ENCODE assay signal across 9 cellular contexts in genomic region chr2:187553908-187554703, GRCh38. TPM values are rescaled to one million over a fixed set of nuclear protein-coding genes. Genes with fewer than 3 reads are reported as not detected.
A peak's percentile ranks its signal among the peaks of the same experiment; 100 is the strongest.
DNase-seq lines count a peak whose midpoint lies in the region; ATAC-seq, FAIRE-seq and TF ChIP-seq lines count a peak whose summit lies in the region.
"Had no signal": no experiment of that assay in that cellular context is flagged by ENCODE, and none has a peak within 500 bp of the region (broad histone marks: within the 10 kb centered on the region; RNA-seq: fewer than 3 reads in every experiment).

Gene TFPI, minus strand, starts transcription at chr2:187554435. Its CDS starts 50,667 bp downstream, at chr2:187503768.

- H2AFZ ChIP-seq in GM23248 (peak within 1 kb of the TSS; percentile 90), SK-N-SH (ENCODE audit: low read depth) (peak within 1 kb of the TSS; percentile 56)

- peak within 1 kb of the TSS; percentile 93 for H3K27ac Mint-ChIP-seq in neural crest cell (ENCODE audit: unreplicated experiment)

- no peaks in the 10 kb centered on the region for H3K9me3 Mint-ChIP-seq in neural crest cell

- no peak for TF ChIP-seq RAD21 in SK-N-SH (IDR thresholded peaks at IDR 0.05; ENCODE audit: low read length)

- H3F3A ChIP-seq in GM23248 (ENCODE audit: insufficient read depth): peaks cover 16% of the 10 kb centered on the region
- no peaks in the 10 kb centered on the region for H3F3A ChIP-seq in SK-N-SH (replicated peaks; ENCODE audit: insufficient read depth)

- no peak for ATAC-seq in HG02588 (IDR thresholded peaks at IDR 0.05; ENCODE audit: unreplicated experiment)
- no peak for ATAC-seq in GM21737 (IDR thresholded peaks at IDR 0.05; ENCODE audit: unreplicated experiment)
- no peak for ATAC-seq in GM21528 (IDR thresholded peaks at IDR 0.05; ENCODE audit: low FRiP score, unreplicated experiment)

- no peak for FAIRE-seq in D721Med (lab: Jason Lieb, UNC)

- H3K4me1 ChIP-seq in GM23248 (ENCODE audit: insufficient read depth) (peaks cover 25% of the 10 kb centered on the region; the same call in 1 of the 2 replicates), SK-N-SH (ENCODE audit: control insufficient read depth in 1 of 2, insufficient read depth in 2 of 2, low read depth in 1 of 2, low read length in 1 of 2) (peaks cover 0 to 3% of the 10 kb centered on the region in 2 experiments; a peak in 2 of 4 replicates)

- H3K27ac ChIP-seq in GM23248: peak within 1 kb of the TSS; percentile 83
- H3K27ac ChIP-seq in SK-N-SH (ENCODE audit: low read depth in 2 of 2, low read length in 1 of 2): peak within 1 kb of the TSS in 1 of 2 experiments; percentile 69; a peak in 2 of 4 replicates

- no peaks in the 10 kb centered on the region for H4K20me1 ChIP-seq in GM23248 (ENCODE audit: insufficient read depth)
- no peaks in the 10 kb centered on the region for H4K20me1 ChIP-seq in SK-N-SH (ENCODE audit: insufficient read depth)

- peak within 1 kb of the TSS; percentile 85 for H3K4me2 ChIP-seq in GM23248 (ENCODE audit: unreplicated experiment)
- H3K4me2 ChIP-seq in SK-N-SH: no peak within 1 kb of the TSS

- no peak for TF ChIP-seq EP300 in SK-N-SH (IDR thresholded peaks at IDR 0.05; ENCODE audit: borderline replicate concordance in 1 of 2, low read depth in 1 of 2, low read length in 1 of 2)

- CTCF ChIA-PET in SK-N-SH (lab: Yijun Ruan, JAX): interaction anchor here (1.3 kb wide), 1 partner anchor 26 kb away, joined by 3 read pairs; no protein-coding TSS in a partner anchor

- H3K9me2 ChIP-seq in GM23248 (ENCODE audit: insufficient read depth) (no peaks in the 10 kb centered on the region), SK-N-SH (no peaks in the 10 kb centered on the region)

- in situ Hi-C loops in GM23248 (cut with MboI): no loop called here

- H3K4me1 Mint-ChIP-seq in neural crest cell: peaks cover 17% of the 10 kb centered on the region

- no peaks in the 10 kb centered on the region for H3K27me3 Mint-ChIP-seq in neural crest cell (ENCODE audit: low read depth)

- peak within 1 kb of the TSS; percentile 88 for H3K4me3 Mint-ChIP-seq in neural crest cell

- POLR2A ChIA-PET in SK-N-SH (lab: Yijun Ruan, JAX): no interaction called here

- peaks cover 3% of the 10 kb centered on the region for H3K36me3 Mint-ChIP-seq in neural crest cell (ENCODE audit: low read depth)

- DNase-seq in GM23248: peak; percentile 80
- DNase-seq in SK-N-SH: no peak
- peak; percentile 80 for DNase-seq in fibroblast of peridontal ligament (ENCODE audit: extremely low read depth)
- DNase-seq in neural crest cell (ENCODE audit: low read depth, low spot score): no peak
- DNase-seq in D721Med (ENCODE audit: insufficient read length, low spot score): no peak

- H3K27me3 ChIP-seq in GM23248 (replicated peaks; ENCODE audit: insufficient read depth): no peaks in the 10 kb centered on the region
- no peaks in the 10 kb centered on the region for H3K27me3 ChIP-seq in SK-N-SH (ENCODE audit: insufficient read depth)

- H3K36me3 ChIP-seq in GM23248 (ENCODE audit: low read depth): no peaks in the 10 kb centered on the region
- H3K36me3 ChIP-seq in SK-N-SH (replicated peaks in 1 of 2; ENCODE audit: control insufficient read depth in 1 of 2, insufficient read depth in 2 of 2, low read length in 1 of 2): no peaks in the 10 kb centered on the region

- WGBS in GM23248 (ENCODE audit: low coverage in 1 of 2, low lambda C conversion rate in 2 of 2, missing lambda C conversion rate in 2 of 2), 2 experiments: 1% methylated on average over 9 of the region's 9 CpGs
- 62% methylated on average over 9 of the region's 9 CpGs for WGBS in SK-N-SH (ENCODE audit: low lambda C conversion rate)

- no peak for TF ChIP-seq CTCF in SK-N-SH (IDR thresholded peaks at IDR 0.05)
- TF ChIP-seq CTCF in neural crest cell (conservative IDR thresholded peaks at IDR 0.05): no peak
- TF ChIP-seq CTCF in D721Med (IDR thresholded peaks at IDR 0.05; ENCODE audit: insufficient read depth, missing control alignments): no peak

- no peaks in the 10 kb centered on the region for H3K9me3 ChIP-seq in GM23248 (ENCODE audit: low read depth)
- no peaks in the 10 kb centered on the region for H3K9me3 ChIP-seq in SK-N-SH

- H3K9ac ChIP-seq in GM23248 (peak within 1 kb of the TSS; percentile 91), SK-N-SH (peak within 1 kb of the TSS; percentile 1; the same call in 1 of the 2 replicates)

- H3K4me3 ChIP-seq in GM23248: peak within 1 kb of the TSS; percentile 83
- peak within 1 kb of the TSS; percentile 24 to 33; a peak in 2 of 4 replicates for H3K4me3 ChIP-seq in SK-N-SH (ENCODE audit: low read depth in 2 of 2, low read length in 1 of 2)

- peaks cover 44% of the 10 kb centered on the region for H3K79me2 ChIP-seq in GM23248 (ENCODE audit: insufficient read depth)
- 0 out of 2 replicates have a peak, but pooled peaks cover 6% of the 10 kb centered on the region for H3K79me2 ChIP-seq in SK-N-SH (ENCODE audit: insufficient read depth)

TF ChIP-seq in SK-N-SH, 30 proteins besides CTCF, POLR2A, EP300 and RAD21:
- TF ChIP-seq MXI1 (IDR thresholded peaks at IDR 0.05; ENCODE audit: low read depth, low read length): no peak
- no peak for TF ChIP-seq RXRA (IDR thresholded peaks at IDR 0.05; ENCODE audit: borderline replicate concordance, low read depth)
- no peak for TF ChIP-seq SIN3A (IDR thresholded peaks at IDR 0.05; ENCODE audit: borderline replicate concordance, low read depth, low read length)
- no peak for TF ChIP-seq TAF1 (IDR thresholded peaks at IDR 0.05; ENCODE audit: borderline replicate concordance, low read depth, low read length)
- TF ChIP-seq ZBTB33 (IDR thresholded peaks at IDR 0.05; ENCODE audit: borderline replicate concordance, low read depth): no peak
- TF ChIP-seq RFX5 (IDR thresholded peaks at IDR 0.05; ENCODE audit: low read length): no peak
- no peak for TF ChIP-seq FOXJ3 (CRISPR knock-in tag; IDR thresholded peaks at IDR 0.05)
- TF ChIP-seq, protein P1, sequence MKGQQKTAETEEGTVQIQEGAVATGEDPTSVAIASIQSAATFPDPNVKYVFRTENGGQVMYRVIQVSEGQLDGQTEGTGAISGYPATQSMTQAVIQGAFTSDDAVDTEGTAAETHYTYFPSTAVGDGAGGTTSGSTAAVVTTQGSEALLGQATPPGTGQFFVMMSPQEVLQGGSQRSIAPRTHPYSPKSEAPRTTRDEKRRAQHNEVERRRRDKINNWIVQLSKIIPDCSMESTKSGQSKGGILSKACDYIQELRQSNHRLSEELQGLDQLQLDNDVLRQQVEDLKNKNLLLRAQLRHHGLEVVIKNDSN (IDR thresholded peaks at IDR 0.05; ENCODE audit: borderline replicate concordance, low read depth): no peak
- TF ChIP-seq NFIC (IDR thresholded peaks at IDR 0.05; ENCODE audit: borderline replicate concordance): no peak
- no peak for TF ChIP-seq ELF1 (IDR thresholded peaks at IDR 0.05)
- no peak for TF ChIP-seq MEF2A (IDR thresholded peaks at IDR 0.05; ENCODE audit: borderline replicate concordance, low read depth)
- TF ChIP-seq FOXM1 (IDR thresholded peaks at IDR 0.05; ENCODE audit: low read depth): no peak
- no peak for TF ChIP-seq JUND (IDR thresholded peaks at IDR 0.05)
- no peak for TF ChIP-seq POLR2AphosphoS5 (IDR thresholded peaks at IDR 0.05; ENCODE audit: low read depth, low read length)

RNA-seq across cellular contexts. Expression of gene TFPI, which starts in this region (rescaled TPM):
- total RNA-seq in GM23248 (2014; rRNA removed; shearing (Covaris generic)): 31.5 and 48.7 TPM in 2 replicates
- polyA plus RNA-seq in GM23248 (2016; fragmentation: Nextera tagmentation; extraction: Ambion mirVana) (62.0 and 64.4 TPM in 2 replicates), SK-N-SH (2012; rRNA removed) (2.1 and 2.3 TPM in 2 replicates)
- 3.5 and 4.0 TPM in 2 replicates for polyA plus RNA-seq in SK-N-SH (2012; cell fraction: cytosol; rRNA removed)
- 0.62 and 1.8 TPM in 2 replicates for polyA plus RNA-seq in SK-N-SH (2012; cell fraction: nucleus; rRNA removed)
- 7.0 and 8.0 TPM in 2 replicates for total RNA-seq in neural crest cell
- total RNA-seq: T-helper 1 cell treated with Interleukin-12 subunit alpha and Interleukin-12 subunit beta and Interleukin-4 antibody, amounts not matched to agents 30 ng/mL and 1 ng/mL, for 36 hours had no signal

Comparison
In these comparisons a context has a peak if more than half of its experiments do, and no peak if none do; other contexts are left out.
1. RNA of gene TFPI (polyA plus RNA-seq): 62.0 to 64.4 TPM in GM23248; 0.62 to 4.0 TPM in SK-N-SH; every median in the first group is over 10 times any median in the second.
2. DNase-seq: peak in GM23248 (single experiment) and fibroblast of peridontal ligament (single experiment); none in SK-N-SH (single experiment), neural crest cell (single experiment) and D721Med (single experiment).